Comparison of ENCODE assay signal across 1 cellular context in genomic region chr15:99210334-99210733, GRCh38.
TF ChIP-seq lines count a peak whose summit lies in the region.

No MANE protein-coding gene starts in this region.

TF ChIP-seq in IMR-90, 13 proteins besides CTCF, POLR2A, EP300 and RAD21 (continued from another document):
- TF ChIP-seq, protein P1, sequence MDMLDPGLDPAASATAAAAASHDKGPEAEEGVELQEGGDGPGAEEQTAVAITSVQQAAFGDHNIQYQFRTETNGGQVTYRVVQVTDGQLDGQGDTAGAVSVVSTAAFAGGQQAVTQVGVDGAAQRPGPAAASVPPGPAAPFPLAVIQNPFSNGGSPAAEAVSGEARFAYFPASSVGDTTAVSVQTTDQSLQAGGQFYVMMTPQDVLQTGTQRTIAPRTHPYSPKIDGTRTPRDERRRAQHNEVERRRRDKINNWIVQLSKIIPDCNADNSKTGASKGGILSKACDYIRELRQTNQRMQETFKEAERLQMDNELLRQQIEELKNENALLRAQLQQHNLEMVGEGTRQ (IDR thresholded peaks at IDR 0.05; ENCODE audit: low read depth, low read length), result no peak
- TF ChIP-seq MAZ (IDR thresholded peaks at IDR 0.05; ENCODE audit: borderline replicate concordance, low read depth, low read length), result no peak
- no peak for TF ChIP-seq CHD1 (IDR thresholded peaks at IDR 0.05; ENCODE audit: low read depth, low read length)
- TF ChIP-seq ELK1 (IDR thresholded peaks at IDR 0.05; ENCODE audit: borderline replicate concordance, low read depth, low read length), result no peak
- no peak for TF ChIP-seq FOS (IDR thresholded peaks at IDR 0.05; ENCODE audit: low read depth, low read length)
- TF ChIP-seq NFE2L2 (IDR thresholded peaks at IDR 0.05; ENCODE audit: low read depth, low read length), result no peak
